In the genomic region with DNA sequence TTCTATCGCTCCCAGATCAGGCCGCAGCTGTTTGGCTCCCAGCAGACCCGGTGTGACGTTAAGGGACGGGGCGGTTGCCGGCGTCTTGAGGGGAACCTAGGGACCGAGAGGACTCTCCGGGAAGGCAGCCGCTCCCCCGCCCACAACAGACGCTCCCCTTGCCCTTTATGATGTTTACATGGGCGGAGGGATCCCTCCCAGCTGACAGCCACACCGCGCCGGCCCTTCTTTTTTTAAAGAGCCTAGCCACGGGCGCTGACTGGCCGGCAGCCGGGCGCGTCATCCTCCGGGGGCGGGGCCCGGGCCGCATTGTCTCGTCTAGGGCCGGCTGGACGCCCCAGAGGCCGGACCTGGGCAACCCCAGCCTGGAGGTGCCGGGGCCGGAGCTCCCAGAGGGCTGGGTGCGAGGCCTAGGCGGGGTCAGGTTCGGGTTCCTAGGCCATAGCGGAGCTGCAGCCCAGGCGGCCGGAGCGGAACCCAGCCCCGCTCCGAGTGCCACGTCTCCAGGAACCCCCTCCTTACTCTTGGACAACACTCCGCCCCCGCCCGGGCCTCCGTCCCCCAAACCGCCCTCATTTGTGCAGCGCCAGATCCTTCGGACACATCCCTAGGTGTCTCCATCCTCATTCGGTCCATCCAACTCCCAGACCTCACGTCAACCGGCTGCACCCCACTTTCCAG, we compare ENCODE assay signal across 1 cellular context.
TF ChIP-seq lines count a peak whose summit lies in the region.

PCAT6 (plus strand) TSS at position 340 of the 681 bp plus-strand sequence.

TF ChIP-seq in HEK293, 187 proteins besides CTCF, POLR2A, EP300 and RAD21 (continued from another document and continues in another):
- no peak for TF ChIP-seq ZNF645 (tag by site-specific recombination; IDR thresholded peaks at IDR 0.05)
- peak; percentile 63; the same call in 1 of the 2 replicates for TF ChIP-seq KLF7 (tag by site-specific recombination; IDR thresholded peaks at IDR 0.05; ENCODE audit: borderline replicate concordance)
- peak; percentile 69 for TF ChIP-seq GLIS1 (tag by site-specific recombination; IDR thresholded peaks at IDR 0.05)
- TF ChIP-seq ZFP37 (tag by site-specific recombination; IDR thresholded peaks at IDR 0.05), result no peak
- TF ChIP-seq ZNF146 (tag by site-specific recombination; IDR thresholded peaks at IDR 0.05), result peak; percentile 49; the same call in 1 of the 2 replicates
- TF ChIP-seq, protein P1, sequence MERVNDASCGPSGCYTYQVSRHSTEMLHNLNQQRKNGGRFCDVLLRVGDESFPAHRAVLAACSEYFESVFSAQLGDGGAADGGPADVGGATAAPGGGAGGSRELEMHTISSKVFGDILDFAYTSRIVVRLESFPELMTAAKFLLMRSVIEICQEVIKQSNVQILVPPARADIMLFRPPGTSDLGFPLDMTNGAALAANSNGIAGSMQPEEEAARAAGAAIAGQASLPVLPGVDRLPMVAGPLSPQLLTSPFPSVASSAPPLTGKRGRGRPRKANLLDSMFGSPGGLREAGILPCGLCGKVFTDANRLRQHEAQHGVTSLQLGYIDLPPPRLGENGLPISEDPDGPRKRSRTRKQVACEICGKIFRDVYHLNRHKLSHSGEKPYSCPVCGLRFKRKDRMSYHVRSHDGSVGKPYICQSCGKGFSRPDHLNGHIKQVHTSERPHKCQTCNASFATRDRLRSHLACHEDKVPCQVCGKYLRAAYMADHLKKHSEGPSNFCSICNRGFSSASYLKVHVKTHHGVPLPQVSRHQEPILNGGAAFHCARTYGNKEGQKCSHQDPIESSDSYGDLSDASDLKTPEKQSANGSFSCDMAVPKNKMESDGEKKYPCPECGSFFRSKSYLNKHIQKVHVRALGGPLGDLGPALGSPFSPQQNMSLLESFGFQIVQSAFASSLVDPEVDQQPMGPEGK (tag by site-specific recombination; IDR thresholded peaks at IDR 0.05), result peak; percentile 78; the same call in 1 of the 2 replicates
- no peak for TF ChIP-seq ZNF202 (tag by site-specific recombination; IDR thresholded peaks at IDR 0.05; ENCODE audit: borderline replicate concordance)
- no peak for TF ChIP-seq SETDB1 (IDR thresholded peaks at IDR 0.05; ENCODE audit: insufficient read length, low read length)
- TF ChIP-seq ZEB2 (tag by site-specific recombination; IDR thresholded peaks at IDR 0.05), result peak; percentile 83
- peak; percentile 96 for TF ChIP-seq ZNF660 (tag by site-specific recombination; IDR thresholded peaks at IDR 0.05)
- TF ChIP-seq ZNF214 (tag by site-specific recombination; IDR thresholded peaks at IDR 0.05; ENCODE audit: borderline replicate concordance), result no peak
- TF ChIP-seq ZNF140 (tag by site-specific recombination; IDR thresholded peaks at IDR 0.05), result no peak
- TF ChIP-seq BCL11B (tag by site-specific recombination; IDR thresholded peaks at IDR 0.05; ENCODE audit: low read depth), result peak; percentile 31; the same call in 1 of the 2 replicates
- peak; percentile 79 for TF ChIP-seq IKZF3 (tag by site-specific recombination; IDR thresholded peaks at IDR 0.05)
- peak; percentile 51; the same call in 1 of the 2 replicates for TF ChIP-seq MZF1 (tag by site-specific recombination; IDR thresholded peaks at IDR 0.05; ENCODE audit: borderline replicate concordance)
- peak; percentile 45; the same call in 1 of the 2 replicates for TF ChIP-seq ZNF184 (tag by site-specific recombination; IDR thresholded peaks at IDR 0.05)
- 0 out of 2 replicates have a peak, but pooled peaks have one; percentile 32 for TF ChIP-seq TSHZ1 (tag by site-specific recombination; IDR thresholded peaks at IDR 0.05; ENCODE audit: borderline replicate concordance)
- TF ChIP-seq, protein P2, sequence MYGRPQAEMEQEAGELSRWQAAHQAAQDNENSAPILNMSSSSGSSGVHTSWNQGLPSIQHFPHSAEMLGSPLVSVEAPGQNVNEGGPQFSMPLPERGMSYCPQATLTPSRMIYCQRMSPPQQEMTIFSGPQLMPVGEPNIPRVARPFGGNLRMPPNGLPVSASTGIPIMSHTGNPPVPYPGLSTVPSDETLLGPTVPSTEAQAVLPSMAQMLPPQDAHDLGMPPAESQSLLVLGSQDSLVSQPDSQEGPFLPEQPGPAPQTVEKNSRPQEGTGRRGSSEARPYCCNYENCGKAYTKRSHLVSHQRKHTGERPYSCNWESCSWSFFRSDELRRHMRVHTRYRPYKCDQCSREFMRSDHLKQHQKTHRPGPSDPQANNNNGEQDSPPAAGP (tag by site-specific recombination; IDR thresholded peaks at IDR 0.05), result peak; percentile 82
- TF ChIP-seq KLF9 (tag by site-specific recombination; IDR thresholded peaks at IDR 0.05; ENCODE audit: low read depth), result peak; percentile 89
- TF ChIP-seq ZNF24 (tag by site-specific recombination; IDR thresholded peaks at IDR 0.05), result peak; percentile 68; the same call in 1 of the 2 replicates
- 0 out of 2 replicates have a peak, but pooled peaks have one; percentile 9 for TF ChIP-seq BCL11A (tag by site-specific recombination; IDR thresholded peaks at IDR 0.05; ENCODE audit: low read depth)
- TF ChIP-seq YY1 (tag by site-specific recombination; IDR thresholded peaks at IDR 0.05), result peak; percentile 42; the same call in 1 of the 2 replicates
- no peak for TF ChIP-seq ZNF174 (tag by site-specific recombination; IDR thresholded peaks at IDR 0.05)
- TF ChIP-seq ZNF112 (tag by site-specific recombination; IDR thresholded peaks at IDR 0.05), result no peak
- TF ChIP-seq ZNF138 (tag by site-specific recombination; IDR thresholded peaks at IDR 0.05; ENCODE audit: borderline replicate concordance), result no peak
- TF ChIP-seq ATF2 (tag by site-specific recombination; IDR thresholded peaks at IDR 0.05; ENCODE audit: low read depth), result 0 out of 2 replicates have a peak, but pooled peaks have one; percentile 18
- peak; percentile 83 for TF ChIP-seq ZNF629 (tag by site-specific recombination; IDR thresholded peaks at IDR 0.05)
- no peak for TF ChIP-seq ZNF530 (tag by site-specific recombination; IDR thresholded peaks at IDR 0.05; ENCODE audit: low read depth)
- TF ChIP-seq ZNF76 (tag by site-specific recombination; IDR thresholded peaks at IDR 0.05; ENCODE audit: borderline replicate concordance, low read depth), result peak; percentile 68; the same call in 1 of the 2 replicates
- TF ChIP-seq SP2 (tag by site-specific recombination; IDR thresholded peaks at IDR 0.05), result peak; percentile 92
- TF ChIP-seq ZBTB21 (tag by site-specific recombination; IDR thresholded peaks at IDR 0.05), result peak; percentile 71; the same call in 1 of the 2 replicates
- TF ChIP-seq, protein P3, sequence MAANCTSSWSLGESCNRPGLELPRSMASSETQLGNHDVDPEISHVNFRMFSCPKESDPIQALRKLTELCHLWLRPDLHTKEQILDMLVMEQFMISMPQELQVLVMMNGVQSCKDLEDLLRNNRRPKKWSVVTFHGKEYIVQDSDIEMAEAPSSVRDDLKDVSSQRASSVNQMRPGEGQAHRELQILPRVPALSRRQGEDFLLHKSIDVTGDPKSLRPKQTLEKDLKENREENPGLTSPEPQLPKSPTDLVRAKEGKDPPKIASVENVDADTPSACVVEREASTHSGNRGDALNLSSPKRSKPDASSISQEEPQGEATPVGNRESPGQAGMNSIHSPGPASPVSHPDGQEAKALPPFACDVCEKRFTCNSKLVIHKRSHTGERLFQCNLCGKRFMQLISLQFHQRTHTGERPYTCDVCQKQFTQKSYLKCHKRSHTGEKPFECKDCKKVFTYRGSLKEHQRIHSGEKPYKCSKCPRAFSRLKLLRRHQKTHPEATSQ (tag by site-specific recombination; IDR thresholded peaks at IDR 0.05), result no peak
- no peak for TF ChIP-seq ZNF747 (tag by site-specific recombination; IDR thresholded peaks at IDR 0.05)
- TF ChIP-seq ZNF48 (tag by site-specific recombination; IDR thresholded peaks at IDR 0.05), result no peak
- TF ChIP-seq KLF8 (tag by site-specific recombination; IDR thresholded peaks at IDR 0.05), result peak; percentile 97
- TF ChIP-seq ZNF2 (tag by site-specific recombination; IDR thresholded peaks at IDR 0.05), result 0 out of 2 replicates have a peak, but pooled peaks have one; percentile 33
- TF ChIP-seq ZNF639 (tag by site-specific recombination; IDR thresholded peaks at IDR 0.05), result peak; percentile 71; the same call in 1 of the 2 replicates
- no peak for TF ChIP-seq ZNF544 (tag by site-specific recombination; IDR thresholded peaks at IDR 0.05)
- TF ChIP-seq ZNF423 (tag by site-specific recombination; IDR thresholded peaks at IDR 0.05), result 0 out of 2 replicates have a peak, but pooled peaks have one; percentile 21
- no peak for TF ChIP-seq ZNF658 (tag by site-specific recombination; IDR thresholded peaks at IDR 0.05)
- no peak for TF ChIP-seq ZSCAN4 (tag by site-specific recombination; IDR thresholded peaks at IDR 0.05)
- peak; percentile 49; the same call in 1 of the 2 replicates for TF ChIP-seq ZNF398 (tag by site-specific recombination; IDR thresholded peaks at IDR 0.05)
- TF ChIP-seq ZNF555 (tag by site-specific recombination; conservative IDR thresholded peaks at IDR 0.05), result no peak
- no peak for TF ChIP-seq ZNF239 (tag by site-specific recombination; IDR thresholded peaks at IDR 0.05)
- peak; percentile 51; the same call in 1 of the 2 replicates for TF ChIP-seq ZNF580 (tag by site-specific recombination; IDR thresholded peaks at IDR 0.05)
- TF ChIP-seq ZNF473 (tag by site-specific recombination; IDR thresholded peaks at IDR 0.05), result no peak
